Comparison of ENCODE assay signal across 1 cellular context in genomic region chr4:72376901-72377300, GRCh38.
TF ChIP-seq lines count a peak whose summit lies in the region.

No MANE protein-coding gene starts in this region.

TF ChIP-seq in IMR-90, 13 proteins besides CTCF, POLR2A, EP300 and RAD21 (continued from another document):
- TF ChIP-seq ELK1 (IDR thresholded peaks at IDR 0.05; ENCODE audit: borderline replicate concordance, low read depth, low read length) (no peak), RFX5 (IDR thresholded peaks at IDR 0.05; ENCODE audit: low read depth, low read length) (no peak), MXI1 (IDR thresholded peaks at IDR 0.05; ENCODE audit: borderline replicate concordance, low read depth, low read length) (no peak), USF2 (IDR thresholded peaks at IDR 0.05; ENCODE audit: low read depth, low read length) (no peak), MAZ (IDR thresholded peaks at IDR 0.05; ENCODE audit: borderline replicate concordance, low read depth, low read length) (no peak), NFE2L2 (IDR thresholded peaks at IDR 0.05; ENCODE audit: low read depth, low read length) (no peak), MAFK (IDR thresholded peaks at IDR 0.05; ENCODE audit: low read depth, low read length) (no peak), BHLHE40 (IDR thresholded peaks at IDR 0.05; ENCODE audit: low read depth, low read length) (no peak)
